In the genomic region with DNA sequence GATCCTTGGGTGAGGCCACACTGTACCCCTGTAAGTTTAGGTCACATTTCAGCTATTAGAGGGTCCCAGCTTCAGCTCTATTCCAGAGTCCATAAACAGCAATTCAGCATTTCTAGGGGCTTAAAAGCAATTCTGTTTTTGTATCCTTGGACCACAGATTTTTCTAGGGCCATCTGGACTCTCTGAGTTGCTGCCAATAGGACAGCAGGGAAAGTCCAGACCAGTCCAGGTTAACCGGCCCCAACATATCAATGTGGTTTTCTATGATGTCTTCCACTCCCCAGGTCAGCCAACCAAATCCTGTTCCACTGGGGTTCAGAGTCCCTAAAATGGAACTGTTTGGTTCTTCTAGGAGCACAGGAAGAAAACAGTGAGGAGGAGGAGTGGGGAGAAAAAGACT, we compare ENCODE assay signal across 14 cellular contexts. TPM values are rescaled to one million over a fixed set of nuclear protein-coding genes. Genes with fewer than 3 reads are reported as not detected.
DNase-seq lines count a peak whose midpoint lies in the region; ATAC-seq and TF ChIP-seq lines count a peak whose summit lies in the region.
"Had no signal": no experiment of that assay in that cellular context is flagged by ENCODE, and none has a peak within 500 bp of the region (broad histone marks: within the 10 kb centered on the region; RNA-seq: fewer than 3 reads in every experiment).

No MANE protein-coding gene starts in this region.

- peak overlapping the region; percentile 64; the same call in 1 of the 2 replicates for H3K27ac Mint-ChIP-seq in WTC11
- peak overlapping the region; percentile 35 for H3K27ac Mint-ChIP-seq in stimulated activated effector memory CD8-positive, alpha-beta T cell treated with anti-CD3 and anti-CD28 coated beads, Interleukin-12 subunit alpha, Interleukin-12 subunit beta, amount 100 ng/mL, for 72 hours
- H3K27ac Mint-ChIP-seq: H9 had no signal

- H3K9me3 Mint-ChIP-seq in WTC11 = peaks cover 3% of the 10 kb centered on the region; the same call in 1 of the 2 replicates
- no peaks in the 10 kb centered on the region for H3K9me3 Mint-ChIP-seq in stimulated activated effector memory CD8-positive, alpha-beta T cell treated with anti-CD3 and anti-CD28 coated beads, Interleukin-12 subunit alpha, Interleukin-12 subunit beta, amount 100 ng/mL, for 72 hours
- H3K9me3 Mint-ChIP-seq: CD8-positive, alpha-beta memory T cell had no signal

- CTCF ChIA-PET in WTC11 (lab: Charles Lee) = no interaction called here

- no peak overlapping the region for H3K4me3 Mint-ChIP-seq in WTC11
- no peak overlapping the region for H3K4me3 Mint-ChIP-seq in stimulated activated effector memory CD8-positive, alpha-beta T cell treated with anti-CD3 and anti-CD28 coated beads, Interleukin-12 subunit alpha, Interleukin-12 subunit beta, amount 100 ng/mL, for 72 hours
- H3K4me3 Mint-ChIP-seq: CD8-positive, alpha-beta memory T cell; H9 had no signal

- H3K36me3 Mint-ChIP-seq in WTC11 = no peaks in the 10 kb centered on the region
- H3K36me3 Mint-ChIP-seq in stimulated activated effector memory CD8-positive, alpha-beta T cell treated with anti-CD3 and anti-CD28 coated beads, Interleukin-12 subunit alpha, Interleukin-12 subunit beta, amount 100 ng/mL, for 72 hours = no peaks in the 10 kb centered on the region
- H3K36me3 Mint-ChIP-seq: CD8-positive, alpha-beta memory T cell had no signal

- ATAC-seq in WTC11 (no peak), HG02981 (IDR thresholded peaks at IDR 0.05; ENCODE audit: unreplicated experiment) (no peak)
- ATAC-seq in stimulated activated effector memory CD8-positive, alpha-beta T cell treated with anti-CD3 and anti-CD28 coated beads, Interleukin-12 subunit alpha, Interleukin-12 subunit beta, amount 100 ng/mL, for 72 hours = no peak

- peaks cover 2% of the 10 kb centered on the region for H3K4me1 Mint-ChIP-seq in WTC11
- peaks cover 5% of the 10 kb centered on the region for H3K4me1 Mint-ChIP-seq in stimulated activated effector memory CD8-positive, alpha-beta T cell treated with anti-CD3 and anti-CD28 coated beads, Interleukin-12 subunit alpha, Interleukin-12 subunit beta, amount 100 ng/mL, for 72 hours

- POLR2A ChIA-PET in WTC11 (lab: Charles Lee) = no interaction called here

- TF ChIP-seq CTCF in WTC11 (IDR thresholded peaks at IDR 0.05) = no peak

- H3K27me3 Mint-ChIP-seq in WTC11 (ENCODE audit: low read depth) = no peaks in the 10 kb centered on the region; the same call in 1 of the 2 replicates

- DNase-seq in DMS 273 (lab: John Stamatoyannopoulos, UW; ENCODE audit: unreplicated experiment) (peak; percentile 7), DMS 273 treated with DMSO at 0.1 percent for 48 hours (lab: John Stamatoyannopoulos, UW) (no peak), WTC11 (ENCODE audit: low spot score) (no peak), cerebellar nuclear complex (lab: John Stamatoyannopoulos, UW) (peak; percentile 46 to 79), DMS53 treated with DMSO at 0.1 percent for 48 hours (lab: John Stamatoyannopoulos, UW; ENCODE audit: unreplicated experiment) (no peak), globus pallidus (ENCODE audit: low spot score) (no peak)
- DNase-seq in stimulated activated effector memory CD8-positive, alpha-beta T cell treated with anti-CD3 and anti-CD28 coated beads, Interleukin-12 subunit alpha, Interleukin-12 subunit beta, amount 100 ng/mL, for 72 hours (ENCODE audit: low spot score in 2 of 2) = no peak
- DNase-seq: AML-193; CD8-positive, alpha-beta memory T cell; DMS153; GOT3; H9; Karpas-422 had no signal

TF ChIP-seq in WTC11, 78 proteins besides CTCF, POLR2A, EP300 and RAD21:
- TF ChIP-seq, protein P1, sequence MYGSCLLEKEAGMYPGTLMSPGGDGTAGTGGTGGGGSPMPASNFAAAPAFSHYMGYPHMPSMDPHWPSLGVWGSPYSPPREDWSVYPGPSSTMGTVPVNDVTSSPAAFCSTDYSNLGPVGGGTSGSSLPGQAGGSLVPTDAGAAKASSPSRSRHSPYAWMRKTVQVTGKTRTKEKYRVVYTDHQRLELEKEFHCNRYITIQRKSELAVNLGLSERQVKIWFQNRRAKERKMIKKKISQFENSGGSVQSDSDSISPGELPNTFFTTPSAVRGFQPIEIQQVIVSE (CRISPR knock-in tag; IDR thresholded peaks at IDR 0.05; ENCODE audit: borderline replicate concordance) = no peak
- TF ChIP-seq, protein P2, sequence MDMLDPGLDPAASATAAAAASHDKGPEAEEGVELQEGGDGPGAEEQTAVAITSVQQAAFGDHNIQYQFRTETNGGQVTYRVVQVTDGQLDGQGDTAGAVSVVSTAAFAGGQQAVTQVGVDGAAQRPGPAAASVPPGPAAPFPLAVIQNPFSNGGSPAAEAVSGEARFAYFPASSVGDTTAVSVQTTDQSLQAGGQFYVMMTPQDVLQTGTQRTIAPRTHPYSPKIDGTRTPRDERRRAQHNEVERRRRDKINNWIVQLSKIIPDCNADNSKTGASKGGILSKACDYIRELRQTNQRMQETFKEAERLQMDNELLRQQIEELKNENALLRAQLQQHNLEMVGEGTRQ (CRISPR knock-in tag; IDR thresholded peaks at IDR 0.05) = no peak
- TF ChIP-seq, protein P3, sequence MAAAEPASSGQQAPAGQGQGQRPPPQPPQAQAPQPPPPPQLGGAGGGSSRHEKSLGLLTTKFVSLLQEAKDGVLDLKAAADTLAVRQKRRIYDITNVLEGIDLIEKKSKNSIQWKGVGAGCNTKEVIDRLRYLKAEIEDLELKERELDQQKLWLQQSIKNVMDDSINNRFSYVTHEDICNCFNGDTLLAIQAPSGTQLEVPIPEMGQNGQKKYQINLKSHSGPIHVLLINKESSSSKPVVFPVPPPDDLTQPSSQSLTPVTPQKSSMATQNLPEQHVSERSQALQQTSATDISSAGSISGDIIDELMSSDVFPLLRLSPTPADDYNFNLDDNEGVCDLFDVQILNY (CRISPR knock-in tag; IDR thresholded peaks at IDR 0.05) = no peak
- no peak for TF ChIP-seq MAX (CRISPR knock-in tag; IDR thresholded peaks at IDR 0.05)
- no peak for TF ChIP-seq PREB (CRISPR knock-in tag; IDR thresholded peaks at IDR 0.05; ENCODE audit: borderline replicate concordance)
- no peak for TF ChIP-seq ATF2 (CRISPR knock-in tag; IDR thresholded peaks at IDR 0.05; ENCODE audit: borderline replicate concordance, low read depth)
- TF ChIP-seq NR2C2 (CRISPR knock-in tag; IDR thresholded peaks at IDR 0.05) = no peak
- no peak for TF ChIP-seq NFE2L1 (CRISPR knock-in tag; IDR thresholded peaks at IDR 0.05)
- no peak for TF ChIP-seq IRF2 (CRISPR knock-in tag; IDR thresholded peaks at IDR 0.05; ENCODE audit: borderline replicate concordance, low read depth)
- TF ChIP-seq AR (CRISPR knock-in tag; IDR thresholded peaks at IDR 0.05) = no peak
- TF ChIP-seq, protein P4, sequence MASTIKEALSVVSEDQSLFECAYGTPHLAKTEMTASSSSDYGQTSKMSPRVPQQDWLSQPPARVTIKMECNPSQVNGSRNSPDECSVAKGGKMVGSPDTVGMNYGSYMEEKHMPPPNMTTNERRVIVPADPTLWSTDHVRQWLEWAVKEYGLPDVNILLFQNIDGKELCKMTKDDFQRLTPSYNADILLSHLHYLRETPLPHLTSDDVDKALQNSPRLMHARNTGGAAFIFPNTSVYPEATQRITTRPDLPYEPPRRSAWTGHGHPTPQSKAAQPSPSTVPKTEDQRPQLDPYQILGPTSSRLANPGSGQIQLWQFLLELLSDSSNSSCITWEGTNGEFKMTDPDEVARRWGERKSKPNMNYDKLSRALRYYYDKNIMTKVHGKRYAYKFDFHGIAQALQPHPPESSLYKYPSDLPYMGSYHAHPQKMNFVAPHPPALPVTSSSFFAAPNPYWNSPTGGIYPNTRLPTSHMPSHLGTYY (CRISPR knock-in tag; IDR thresholded peaks at IDR 0.05) = no peak

RNA-seq across cellular contexts. Expression of gene TYRO3, which starts 40.0 kb away (rescaled TPM):
- 87.9 to 98.0 TPM (median 89.6 TPM) in 3 replicates for total RNA-seq in WTC11 (2021)

RNA-seq across cellular contexts. Expression of gene RPAP1, which starts 55.0 kb away (rescaled TPM):
- total RNA-seq in WTC11 (2021) = 102 to 123 TPM (median 103 TPM) in 3 replicates

Comparison
In these comparisons a context has a peak if more than half of its experiments do, and no peak if none do; other contexts are left out.
1. DNase-seq: peak in DMS 273 (single experiment) and cerebellar nuclear complex (2 of 2); none in DMS 273 treated with DMSO at 0.1 percent for 48 hours (single experiment), WTC11 (single experiment), stimulated activated effector memory CD8-positive, alpha-beta T cell treated with anti-CD3 and anti-CD28 coated beads, Interleukin-12 subunit alpha, Interleukin-12 subunit beta, amount 100 ng/mL, for 72 hours (0 of 2), DMS53 treated with DMSO at 0.1 percent for 48 hours (single experiment) and globus pallidus (single experiment).